Comparison of ENCODE assay signal across 18 cellular contexts in the genomic region with DNA sequence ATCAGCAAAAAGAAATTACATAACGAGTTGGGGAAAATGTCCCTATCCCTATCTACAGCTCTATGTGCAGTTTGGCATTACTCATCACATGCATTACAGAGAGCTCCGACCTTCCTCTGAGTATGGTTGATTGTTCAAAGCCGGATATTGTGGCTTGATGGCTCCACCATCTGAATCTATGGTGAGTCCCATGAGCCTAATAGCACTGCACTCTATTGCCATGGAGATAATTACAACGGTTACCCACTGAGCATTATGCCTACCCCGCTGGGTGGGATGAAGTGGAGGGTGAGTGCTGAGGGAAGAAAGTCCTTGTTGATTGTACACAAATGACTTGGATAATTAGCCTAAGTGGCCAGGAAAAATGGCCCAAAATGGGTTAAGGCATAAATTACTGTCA.
DNase-seq lines count a peak whose midpoint lies in the region; ATAC-seq and TF ChIP-seq lines count a peak whose summit lies in the region.
"Had no signal": no experiment of that assay in that cellular context is flagged by ENCODE, and none has a peak within 500 bp of the region (broad histone marks: within the 10 kb centered on the region; RNA-seq: fewer than 3 reads in every experiment).

No MANE protein-coding gene starts in this region.

- peak; percentile 35 for DNase-seq in D341Med (ENCODE audit: low spot score)
- DNase-seq in NCI-H1105 treated with DMSO at 0.1 percent for 48 hours (lab: John Stamatoyannopoulos, UW), result peak; percentile 98
- peak; percentile 43 for DNase-seq in NCI-H2171 (lab: John Stamatoyannopoulos, UW)
- DNase-seq in WTC11 (ENCODE audit: low spot score), result no peak
- no peak for DNase-seq in amniotic stem cell (lab: John Stamatoyannopoulos, UW)
- DNase-seq in activated CD4-positive, alpha-beta T cell treated with anti-CD3 and anti-CD28 coated beads, Interleukin-2, amount 50 U/mL, for 48 hours, result no peak
- DNase-seq in nephron progenitor cell, result no peak
- no peak for DNase-seq in AG20443 (ENCODE audit: low spot score)
- DNase-seq: activated CD4-positive, alpha-beta T cell treated with anti-CD3 and anti-CD28 coated beads, Interleukin-2, amount 50 U/mL, for 4 hours; activated T-cell treated with anti-CD3 and anti-CD28 coated beads, Interleukin-2, amount 50 U/mL, for 4 hours; CD8-positive, alpha-beta memory T cell; MG63; sigmoid colon; stimulated activated CD4-positive, alpha-beta T cell treated with anti-CD3 and anti-CD28 coated beads, Interleukin-2, amount 100 ng/mL, for 24 hours had no signal

- POLR2A ChIA-PET in WTC11 (lab: Charles Lee), result no interaction called here

- no peaks in the 10 kb centered on the region for H3K36me3 Mint-ChIP-seq in WTC11
- no peaks in the 10 kb centered on the region for H3K36me3 Mint-ChIP-seq in nephron progenitor cell (ENCODE audit: low read depth)
- H3K36me3 Mint-ChIP-seq: activated naive CD8-positive, alpha-beta T cell; CD8-positive, alpha-beta memory T cell had no signal

- peak; percentile 39; the same call in 1 of the 2 replicates for ATAC-seq in WTC11
- ATAC-seq: activated T-cell treated with anti-CD3 and anti-CD28 coated beads, Interleukin-2, amount 50 U/mL, for 4 hours; gastroesophageal sphincter; HepG2; Panc1 had no signal

- H3K9me3 Mint-ChIP-seq in WTC11 (no peaks in the 10 kb centered on the region), nephron progenitor cell (no peaks in the 10 kb centered on the region)
- H3K9me3 Mint-ChIP-seq: activated T-cell treated with anti-CD3 and anti-CD28 coated beads, Interleukin-2, amount 50 U/mL, for 4 hours; CD8-positive, alpha-beta memory T cell had no signal

- CTCF ChIA-PET in WTC11 (lab: Charles Lee), result interaction anchor here (0.5 to 1.2 kb wide), 2 partner anchors 37 to 59 kb away, joined by 3 to 4 read pairs; no protein-coding TSS in a partner anchor

- H3K27ac Mint-ChIP-seq in WTC11 (no peak overlapping the region), nephron progenitor cell (no peak overlapping the region)
- H3K27ac Mint-ChIP-seq: activated naive CD8-positive, alpha-beta T cell; CD8-positive, alpha-beta memory T cell had no signal

- H3K27me3 Mint-ChIP-seq in WTC11 (ENCODE audit: low read depth), result no peaks in the 10 kb centered on the region
- no peaks in the 10 kb centered on the region for H3K27me3 Mint-ChIP-seq in nephron progenitor cell (ENCODE audit: low read depth, poor library complexity)

- no peak overlapping the region for H3K4me3 Mint-ChIP-seq in WTC11
- H3K4me3 Mint-ChIP-seq in nephron progenitor cell, result no peak overlapping the region
- H3K4me3 Mint-ChIP-seq: activated naive CD8-positive, alpha-beta T cell; activated T-cell treated with anti-CD3 and anti-CD28 coated beads, Interleukin-2, amount 50 U/mL, for 4 hours; CD8-positive, alpha-beta memory T cell had no signal

- H3K4me1 Mint-ChIP-seq in WTC11 (peaks cover 7% of the 10 kb centered on the region; the same call in 1 of the 2 replicates), nephron progenitor cell (no peaks in the 10 kb centered on the region)
- H3K4me1 Mint-ChIP-seq: CD8-positive, alpha-beta memory T cell had no signal

- TF ChIP-seq CTCF in WTC11 (IDR thresholded peaks at IDR 0.05) (no peak), nephron progenitor cell (IDR thresholded peaks at IDR 0.05) (no peak)

TF ChIP-seq in WTC11, 78 proteins besides CTCF, POLR2A, EP300 and RAD21 (continues in another document):
- TF ChIP-seq, protein P1, sequence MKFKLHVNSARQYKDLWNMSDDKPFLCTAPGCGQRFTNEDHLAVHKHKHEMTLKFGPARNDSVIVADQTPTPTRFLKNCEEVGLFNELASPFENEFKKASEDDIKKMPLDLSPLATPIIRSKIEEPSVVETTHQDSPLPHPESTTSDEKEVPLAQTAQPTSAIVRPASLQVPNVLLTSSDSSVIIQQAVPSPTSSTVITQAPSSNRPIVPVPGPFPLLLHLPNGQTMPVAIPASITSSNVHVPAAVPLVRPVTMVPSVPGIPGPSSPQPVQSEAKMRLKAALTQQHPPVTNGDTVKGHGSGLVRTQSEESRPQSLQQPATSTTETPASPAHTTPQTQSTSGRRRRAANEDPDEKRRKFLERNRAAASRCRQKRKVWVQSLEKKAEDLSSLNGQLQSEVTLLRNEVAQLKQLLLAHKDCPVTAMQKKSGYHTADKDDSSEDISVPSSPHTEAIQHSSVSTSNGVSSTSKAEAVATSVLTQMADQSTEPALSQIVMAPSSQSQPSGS (CRISPR knock-in tag; IDR thresholded peaks at IDR 0.05; ENCODE audit: borderline replicate concordance, low read depth), result no peak
- TF ChIP-seq FOXK1 (CRISPR knock-in tag; IDR thresholded peaks at IDR 0.05) (no peak), SMAD3 (CRISPR knock-in tag; IDR thresholded peaks at IDR 0.05; ENCODE audit: borderline replicate concordance) (no peak), RORB (CRISPR knock-in tag; IDR thresholded peaks at IDR 0.05) (no peak), ATF1 (CRISPR knock-in tag; IDR thresholded peaks at IDR 0.05) (no peak), ZBTB21 (CRISPR knock-in tag; IDR thresholded peaks at IDR 0.05; ENCODE audit: borderline replicate concordance) (no peak), ZNF317 (CRISPR knock-in tag; IDR thresholded peaks at IDR 0.05; ENCODE audit: borderline replicate concordance, low read depth) (no peak), FOXJ3 (CRISPR knock-in tag; IDR thresholded peaks at IDR 0.05; ENCODE audit: borderline replicate concordance) (no peak)
- TF ChIP-seq, protein P2, sequence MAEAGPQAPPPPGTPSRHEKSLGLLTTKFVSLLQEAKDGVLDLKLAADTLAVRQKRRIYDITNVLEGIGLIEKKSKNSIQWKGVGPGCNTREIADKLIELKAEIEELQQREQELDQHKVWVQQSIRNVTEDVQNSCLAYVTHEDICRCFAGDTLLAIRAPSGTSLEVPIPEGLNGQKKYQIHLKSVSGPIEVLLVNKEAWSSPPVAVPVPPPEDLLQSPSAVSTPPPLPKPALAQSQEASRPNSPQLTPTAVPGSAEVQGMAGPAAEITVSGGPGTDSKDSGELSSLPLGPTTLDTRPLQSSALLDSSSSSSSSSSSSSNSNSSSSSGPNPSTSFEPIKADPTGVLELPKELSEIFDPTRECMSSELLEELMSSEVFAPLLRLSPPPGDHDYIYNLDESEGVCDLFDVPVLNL (CRISPR knock-in tag; IDR thresholded peaks at IDR 0.05; ENCODE audit: borderline replicate concordance, low read depth), result no peak
- TF ChIP-seq, protein P3, sequence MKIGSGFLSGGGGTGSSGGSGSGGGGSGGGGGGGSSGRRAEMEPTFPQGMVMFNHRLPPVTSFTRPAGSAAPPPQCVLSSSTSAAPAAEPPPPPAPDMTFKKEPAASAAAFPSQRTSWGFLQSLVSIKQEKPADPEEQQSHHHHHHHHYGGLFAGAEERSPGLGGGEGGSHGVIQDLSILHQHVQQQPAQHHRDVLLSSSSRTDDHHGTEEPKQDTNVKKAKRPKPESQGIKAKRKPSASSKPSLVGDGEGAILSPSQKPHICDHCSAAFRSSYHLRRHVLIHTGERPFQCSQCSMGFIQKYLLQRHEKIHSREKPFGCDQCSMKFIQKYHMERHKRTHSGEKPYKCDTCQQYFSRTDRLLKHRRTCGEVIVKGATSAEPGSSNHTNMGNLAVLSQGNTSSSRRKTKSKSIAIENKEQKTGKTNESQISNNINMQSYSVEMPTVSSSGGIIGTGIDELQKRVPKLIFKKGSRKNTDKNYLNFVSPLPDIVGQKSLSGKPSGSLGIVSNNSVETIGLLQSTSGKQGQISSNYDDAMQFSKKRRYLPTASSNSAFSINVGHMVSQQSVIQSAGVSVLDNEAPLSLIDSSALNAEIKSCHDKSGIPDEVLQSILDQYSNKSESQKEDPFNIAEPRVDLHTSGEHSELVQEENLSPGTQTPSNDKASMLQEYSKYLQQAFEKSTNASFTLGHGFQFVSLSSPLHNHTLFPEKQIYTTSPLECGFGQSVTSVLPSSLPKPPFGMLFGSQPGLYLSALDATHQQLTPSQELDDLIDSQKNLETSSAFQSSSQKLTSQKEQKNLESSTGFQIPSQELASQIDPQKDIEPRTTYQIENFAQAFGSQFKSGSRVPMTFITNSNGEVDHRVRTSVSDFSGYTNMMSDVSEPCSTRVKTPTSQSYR (CRISPR knock-in tag; IDR thresholded peaks at IDR 0.05), result no peak
- TF ChIP-seq, protein P4, sequence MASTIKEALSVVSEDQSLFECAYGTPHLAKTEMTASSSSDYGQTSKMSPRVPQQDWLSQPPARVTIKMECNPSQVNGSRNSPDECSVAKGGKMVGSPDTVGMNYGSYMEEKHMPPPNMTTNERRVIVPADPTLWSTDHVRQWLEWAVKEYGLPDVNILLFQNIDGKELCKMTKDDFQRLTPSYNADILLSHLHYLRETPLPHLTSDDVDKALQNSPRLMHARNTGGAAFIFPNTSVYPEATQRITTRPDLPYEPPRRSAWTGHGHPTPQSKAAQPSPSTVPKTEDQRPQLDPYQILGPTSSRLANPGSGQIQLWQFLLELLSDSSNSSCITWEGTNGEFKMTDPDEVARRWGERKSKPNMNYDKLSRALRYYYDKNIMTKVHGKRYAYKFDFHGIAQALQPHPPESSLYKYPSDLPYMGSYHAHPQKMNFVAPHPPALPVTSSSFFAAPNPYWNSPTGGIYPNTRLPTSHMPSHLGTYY (CRISPR knock-in tag; IDR thresholded peaks at IDR 0.05), result no peak
- TF ChIP-seq, protein P5, sequence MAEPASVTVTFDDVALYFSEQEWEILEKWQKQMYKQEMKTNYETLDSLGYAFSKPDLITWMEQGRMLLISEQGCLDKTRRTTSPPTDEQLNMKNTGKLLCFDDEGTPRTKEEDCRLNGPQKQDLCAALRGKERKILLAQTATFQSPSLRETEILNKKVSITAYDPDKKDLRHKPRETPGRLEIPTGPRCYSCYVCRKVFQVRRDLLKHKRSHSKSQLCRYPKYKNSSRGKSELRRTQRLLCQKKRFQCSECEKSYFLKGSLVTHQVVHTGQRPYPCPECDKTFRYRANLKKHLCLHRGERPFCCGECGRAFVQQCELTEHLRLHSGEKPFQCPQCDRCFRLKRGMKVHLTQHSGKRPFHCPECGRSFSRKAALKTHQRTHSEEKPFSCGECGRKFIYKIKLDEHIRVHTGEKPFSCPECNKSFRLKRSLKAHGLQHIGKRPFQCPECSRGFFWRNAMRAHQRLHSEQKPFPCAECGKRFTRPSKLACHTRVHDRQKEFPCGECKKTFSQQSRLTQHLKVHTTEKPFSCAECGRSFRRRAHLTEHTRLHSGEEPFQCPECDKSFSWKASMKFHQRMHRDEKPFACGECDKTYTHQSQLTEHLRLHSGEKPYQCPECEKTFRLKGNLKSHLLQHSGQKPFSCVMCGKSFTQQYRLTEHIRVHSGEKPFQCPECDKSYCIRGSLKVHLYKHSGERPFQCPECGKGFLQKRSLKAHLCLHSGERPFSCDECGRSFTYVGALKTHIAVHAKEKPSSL (CRISPR knock-in tag; conservative IDR thresholded peaks at IDR 0.05), result no peak

Comparison
In these comparisons a context has a peak if more than half of its experiments do, and no peak if none do; other contexts are left out.
1. DNase-seq: peak in D341Med (single experiment), NCI-H1105 treated with DMSO at 0.1 percent for 48 hours (single experiment) and NCI-H2171 (single experiment); none in WTC11 (single experiment), amniotic stem cell (single experiment), activated CD4-positive, alpha-beta T cell treated with anti-CD3 and anti-CD28 coated beads, Interleukin-2, amount 50 U/mL, for 48 hours (0 of 2), nephron progenitor cell (single experiment) and AG20443 (single experiment).